In the genomic region with DNA sequence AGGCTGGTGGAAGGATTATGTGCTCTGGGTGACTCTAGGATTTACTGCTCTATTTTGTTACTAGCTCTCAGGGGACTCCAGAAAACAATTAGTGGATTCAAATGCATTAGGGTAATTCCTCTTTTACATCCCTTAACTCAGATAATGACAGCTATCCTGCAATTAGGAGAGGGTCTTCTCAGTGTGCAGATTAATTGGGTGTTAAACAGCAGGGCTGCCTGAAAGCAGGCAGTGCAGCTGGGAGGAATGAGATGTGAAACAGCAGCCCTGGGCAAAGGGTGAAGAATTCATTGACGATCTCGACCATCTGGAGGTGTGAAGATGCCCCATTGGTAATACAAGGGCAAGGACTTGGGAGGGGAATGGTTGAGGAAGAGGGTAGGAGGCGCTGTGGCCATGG, we compare ENCODE assay signal across 18 cellular contexts.
A peak's percentile ranks its signal among the peaks of the same experiment; 100 is the strongest.
DNase-seq lines count a peak whose midpoint lies in the region; TF ChIP-seq lines count a peak whose summit lies in the region.
"Had no signal": no experiment of that assay in that cellular context is flagged by ENCODE, and none has a peak within 500 bp of the region (broad histone marks: within the 10 kb centered on the region; RNA-seq: fewer than 3 reads in every experiment).

No MANE protein-coding gene starts in this region.

- no peak for TF ChIP-seq EP300 in sigmoid colon (IDR thresholded peaks at IDR 0.05)

- peaks cover 0 to 6% (median 0%) of the 10 kb centered on the region in 5 experiments for H3K9me3 Mint-ChIP-seq in brain
- H3K9me3 Mint-ChIP-seq in CD4-positive, alpha-beta memory T cell: peaks cover 0 to 9% (median 2%) of the 10 kb centered on the region in 8 donors
- H3K9me3 Mint-ChIP-seq in CD8-positive, alpha-beta memory T cell: peaks cover 0 to 4% (median 0%) of the 10 kb centered on the region in 5 donors

- TF ChIP-seq CTCF in brain (conservative IDR thresholded peaks at IDR 0.05) (no peak), sigmoid colon (IDR thresholded peaks at IDR 0.05) (no peak)

- peak overlapping the region in 4 of 5 experiments; percentile 10 to 82 (median 69) for H3K27ac Mint-ChIP-seq in brain
- no peak overlapping the region for H3K27ac Mint-ChIP-seq in CD4-positive, alpha-beta memory T cell
- no peak overlapping the region for H3K27ac Mint-ChIP-seq in CD8-positive, alpha-beta memory T cell

- POLR2A ChIA-PET in CD4-positive, alpha-beta memory T cell (lab: Charles Lee; ENCODE audit: partially characterized antibody): no interaction called here
- POLR2A ChIA-PET in CD8-positive, alpha-beta memory T cell (lab: Charles Lee): no interaction called here

- no peaks in the 10 kb centered on the region for H3K27me3 ChIP-seq in sigmoid colon
- no peaks in the 10 kb centered on the region for H3K27me3 ChIP-seq in CD4-positive, alpha-beta memory T cell (ENCODE audit: insufficient read depth, low read length)
- H3K27me3 ChIP-seq in CD8-positive, alpha-beta memory T cell (ENCODE audit: insufficient read depth, low read length, poor library complexity, severe bottlenecking): no peaks in the 10 kb centered on the region
- H3K27me3 ChIP-seq: BLaER1 treated with 17β-estradiol and CSF1 and Interleukin-3, amounts not matched to agents 10 nM and 100 nM; SJSA1 had no signal

- peaks cover 5% of the 10 kb centered on the region for H3K27me3 Mint-ChIP-seq in brain
- H3K27me3 Mint-ChIP-seq in CD4-positive, alpha-beta memory T cell: no peaks in the 10 kb centered on the region
- no peaks in the 10 kb centered on the region for H3K27me3 Mint-ChIP-seq in CD8-positive, alpha-beta memory T cell

- no peak overlapping the region for H3K4me3 Mint-ChIP-seq in brain
- H3K4me3 Mint-ChIP-seq in CD4-positive, alpha-beta memory T cell: no peak overlapping the region
- H3K4me3 Mint-ChIP-seq in CD8-positive, alpha-beta memory T cell: no peak overlapping the region

- H3K27ac ChIP-seq in sigmoid colon: peak overlapping the region in 3 of 4 donors; percentile 70 to 85 (median 80)
- no peak overlapping the region for H3K27ac ChIP-seq in CD4-positive, alpha-beta memory T cell (ENCODE audit: low read depth, low read length)
- H3K27ac ChIP-seq in CD8-positive, alpha-beta memory T cell (ENCODE audit: low read depth, low read length): no peak overlapping the region
- H3K27ac ChIP-seq: 22Rv1; BLaER1 treated with 17β-estradiol and CSF1 and Interleukin-3, amounts not matched to agents 10 nM and 100 nM; KMS-11; SJSA1 had no signal

- H3K4me1 Mint-ChIP-seq in brain: peaks cover 39% of the 10 kb centered on the region
- no peaks in the 10 kb centered on the region for H3K4me1 Mint-ChIP-seq in CD4-positive, alpha-beta memory T cell
- H3K4me1 Mint-ChIP-seq in CD8-positive, alpha-beta memory T cell: no peaks in the 10 kb centered on the region

- CTCF ChIA-PET in CD4-positive, alpha-beta memory T cell (lab: Charles Lee; ENCODE audit: partially characterized antibody): interaction anchor here (2.7 kb wide), 1 partner anchor 16 kb away, joined by 14 read pairs; no protein-coding TSS in a partner anchor
- CTCF ChIA-PET in CD8-positive, alpha-beta memory T cell (lab: Charles Lee): interaction anchor here (0.7 kb wide), 1 partner anchor 24 kb away, joined by 3 read pairs; no protein-coding TSS in a partner anchor

- no peaks in the 10 kb centered on the region for H3K36me3 Mint-ChIP-seq in brain
- peaks cover 65 to 68% of the 10 kb centered on the region in 2 donors for H3K36me3 Mint-ChIP-seq in CD4-positive, alpha-beta memory T cell
- H3K36me3 Mint-ChIP-seq in CD8-positive, alpha-beta memory T cell: peaks cover 20 to 75% (median 24%) of the 10 kb centered on the region in 3 donors

- WGBS in sigmoid colon, 2 donors: 88 to 94% methylated on average over 3 of the region's 3 CpGs

- intact Hi-C loops in sigmoid colon (cut with DNase I): no loop called here
- intact Hi-C loops in CD4-positive, alpha-beta memory T cell (cut with micrococcal nuclease): no loop called here

- DNase-seq in DMS 273 (lab: John Stamatoyannopoulos, UW; ENCODE audit: unreplicated experiment) (peak; percentile 37), DMS 273 treated with DMSO at 0.1 percent for 48 hours (lab: John Stamatoyannopoulos, UW) (no peak), NCI-H82 (lab: John Stamatoyannopoulos, UW) (peak; percentile 99), sigmoid colon (no peak), hepatic stellate cell (ENCODE audit: low spot score) (no peak)
- DNase-seq in CD4-positive, alpha-beta memory T cell: no peak
- DNase-seq in CD8-positive, alpha-beta memory T cell: no peak
- DNase-seq: NCI-H1092 treated with DMSO at 0.1 percent for 48 hours, NCI-H1694, NCI-H2081, NCI-H446, NCI-H748 treated with DMSO at 0.1 percent for 48 hours had no signal

- no peak for TF ChIP-seq POLR2A in sigmoid colon (IDR thresholded peaks at IDR 0.05)

- peaks cover 0 to 34% (median 30%) of the 10 kb centered on the region in 4 donors for H3K4me1 ChIP-seq in sigmoid colon
- H3K4me1 ChIP-seq in CD4-positive, alpha-beta memory T cell (ENCODE audit: insufficient read depth, low read length): no peaks in the 10 kb centered on the region
- H3K4me1 ChIP-seq in CD8-positive, alpha-beta memory T cell (ENCODE audit: insufficient read depth, low read length): no peaks in the 10 kb centered on the region
- H3K4me1 ChIP-seq: BLaER1 treated with 17β-estradiol and CSF1 and Interleukin-3, amounts not matched to agents 10 nM and 100 nM; HAP-1 had no signal

- H3K9me3 ChIP-seq in sigmoid colon: peaks cover 0 to 3% (median 1%) of the 10 kb centered on the region in 4 donors
- H3K9me3 ChIP-seq in CD4-positive, alpha-beta memory T cell (ENCODE audit: control insufficient read depth in 1 of 2, low read length in 2 of 2): peaks cover 0 to 9% of the 10 kb centered on the region in 2 donors
- no peaks in the 10 kb centered on the region for H3K9me3 ChIP-seq in CD8-positive, alpha-beta memory T cell (ENCODE audit: low read length)
- H3K9me3 ChIP-seq: SJSA1 had no signal

- H3K4me3 ChIP-seq in sigmoid colon: no peak overlapping the region
- H3K4me3 ChIP-seq in CD4-positive, alpha-beta memory T cell (ENCODE audit: low read length in 2 of 2): no peak overlapping the region
- H3K4me3 ChIP-seq in CD8-positive, alpha-beta memory T cell (ENCODE audit: low read length): no peak overlapping the region
- H3K4me3 ChIP-seq: BLaER1 treated with 17β-estradiol and CSF1 and Interleukin-3, amounts not matched to agents 10 nM and 100 nM; HAP-1; SJSA1 had no signal

- peaks cover 0 to 30% (median 0%) of the 10 kb centered on the region in 4 donors for H3K36me3 ChIP-seq in sigmoid colon
- H3K36me3 ChIP-seq in CD4-positive, alpha-beta memory T cell (ENCODE audit: insufficient read depth, low read length): peaks cover 9% of the 10 kb centered on the region
- peaks cover 5% of the 10 kb centered on the region for H3K36me3 ChIP-seq in CD8-positive, alpha-beta memory T cell (ENCODE audit: insufficient read depth, low read length)
- H3K36me3 ChIP-seq: HAP-1 had no signal

Comparison
In these comparisons a context has a peak if more than half of its experiments do, and no peak if none do; other contexts are left out.
1. DNase-seq: peak in DMS 273 (single experiment) and NCI-H82 (single experiment); none in DMS 273 treated with DMSO at 0.1 percent for 48 hours (single experiment), sigmoid colon (single experiment), CD4-positive, alpha-beta memory T cell (0 of 5), hepatic stellate cell (single experiment) and CD8-positive, alpha-beta memory T cell (0 of 5).
2. H3K27ac Mint-ChIP-seq: peak in brain (4 of 5); none in CD4-positive, alpha-beta memory T cell (0 of 7) and CD8-positive, alpha-beta memory T cell (0 of 8).
3. H3K27ac ChIP-seq: peak in sigmoid colon (3 of 4); none in CD4-positive, alpha-beta memory T cell (single experiment) and CD8-positive, alpha-beta memory T cell (single experiment).